In the genomic region with DNA sequence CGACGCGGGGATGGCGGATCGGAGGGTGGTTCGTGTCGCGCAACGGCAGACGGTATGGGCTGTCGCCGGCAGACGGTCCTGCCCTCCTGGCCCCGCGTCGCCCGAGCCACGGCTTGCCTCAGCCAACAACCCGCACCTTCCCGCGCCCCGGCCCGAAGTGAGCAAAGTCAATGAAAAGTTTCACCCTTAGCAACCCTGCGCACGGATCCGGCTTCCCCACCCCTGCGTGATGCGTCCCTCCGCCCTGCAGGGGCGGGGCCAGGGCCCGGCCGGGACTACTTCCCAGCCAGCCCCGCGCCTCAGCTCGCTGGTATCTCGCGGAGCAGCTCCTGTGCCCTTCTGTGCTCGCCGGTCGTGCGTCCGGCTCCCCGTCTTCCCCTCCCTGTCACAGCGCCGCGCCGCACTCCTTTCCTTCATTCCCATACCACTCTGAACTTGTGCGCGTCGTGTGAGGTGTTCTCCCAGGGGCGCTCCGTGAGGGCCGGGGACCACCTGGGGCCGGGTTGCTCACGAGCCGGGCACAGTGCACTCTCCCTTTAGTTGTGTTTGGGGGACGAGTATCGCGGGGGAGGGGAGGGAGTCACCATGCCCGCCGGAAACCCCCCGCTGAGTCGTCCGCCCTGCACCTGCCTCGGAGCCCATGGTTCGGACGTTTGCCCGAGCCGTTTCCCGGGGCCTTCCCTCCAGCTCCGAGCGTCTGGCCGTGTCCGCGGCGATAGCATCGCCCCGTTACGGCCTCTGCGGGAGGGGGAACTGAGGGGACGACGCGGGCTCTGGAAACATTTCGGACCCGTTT, we compare ENCODE assay signal across 1 cellular context.
TF ChIP-seq lines count a peak whose summit lies in the region.

Gene TOB2 (minus strand): TSS at position 163 of the 796 bp plus-strand sequence. CDS start 9,456 bp downstream, outside the sequence.

TF ChIP-seq in K562, 482 proteins besides CTCF, POLR2A, EP300 and RAD21 (continued from another document and continues in another):
- TF ChIP-seq CHD7 (IDR thresholded peaks at IDR 0.05; ENCODE audit: low read depth, low read length): no peak
- TF ChIP-seq HDAC2 (IDR thresholded peaks at IDR 0.05): 0 out of 2 replicates have a peak, but pooled peaks have one; percentile 24
- peak in 1 of 2 experiments; percentile 38 for TF ChIP-seq AFF1 (IDR thresholded peaks at IDR 0.05; ENCODE audit: low read depth in 1 of 2, partially characterized antibody in 2 of 2)
- no peak for TF ChIP-seq MLX (CRISPR knock-in tag; conservative IDR thresholded peaks at IDR 0.05)
- TF ChIP-seq, protein P1, sequence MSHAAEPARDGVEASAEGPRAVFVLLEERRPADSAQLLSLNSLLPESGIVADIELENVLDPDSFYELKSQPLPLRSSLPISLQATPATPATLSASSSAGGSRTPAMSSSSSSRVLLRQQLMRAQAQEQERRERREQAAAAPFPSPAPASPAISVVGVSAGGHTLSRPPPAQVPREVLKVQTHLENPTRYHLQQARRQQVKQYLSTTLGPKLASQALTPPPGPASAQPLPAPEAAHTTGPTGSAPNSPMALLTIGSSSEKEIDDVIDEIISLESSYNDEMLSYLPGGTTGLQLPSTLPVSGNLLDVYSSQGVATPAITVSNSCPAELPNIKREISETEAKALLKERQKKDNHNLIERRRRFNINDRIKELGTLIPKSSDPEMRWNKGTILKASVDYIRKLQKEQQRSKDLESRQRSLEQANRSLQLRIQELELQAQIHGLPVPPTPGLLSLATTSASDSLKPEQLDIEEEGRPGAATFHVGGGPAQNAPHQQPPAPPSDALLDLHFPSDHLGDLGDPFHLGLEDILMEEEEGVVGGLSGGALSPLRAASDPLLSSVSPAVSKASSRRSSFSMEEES (CRISPR knock-in tag; IDR thresholded peaks at IDR 0.05): no peak
- TF ChIP-seq BDP1 (IDR thresholded peaks at IDR 0.05; ENCODE audit: insufficient read depth, insufficient read length): no peak
- TF ChIP-seq, protein P2, sequence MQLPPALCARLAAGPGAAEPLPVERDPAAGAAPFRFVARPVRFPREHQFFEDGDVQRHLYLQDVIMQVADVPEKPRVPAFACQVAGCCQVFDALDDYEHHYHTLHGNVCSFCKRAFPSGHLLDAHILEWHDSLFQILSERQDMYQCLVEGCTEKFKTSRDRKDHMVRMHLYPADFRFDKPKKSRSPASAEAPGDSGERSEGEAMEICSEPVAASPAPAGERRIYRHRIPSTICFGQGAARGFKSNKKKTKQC (CRISPR knock-in tag; IDR thresholded peaks at IDR 0.05): peak; percentile 65
- peak; percentile 59 for TF ChIP-seq ZBTB40 (IDR thresholded peaks at IDR 0.05)
- TF ChIP-seq ZBTB40 (CRISPR knock-in tag; IDR thresholded peaks at IDR 0.05): no peak
- TF ChIP-seq NR4A1 (CRISPR knock-in tag; IDR thresholded peaks at IDR 0.05): no peak
- no peak for TF ChIP-seq NR4A1 (tag; IDR thresholded peaks at IDR 0.05)
- peak in 2 of 3 experiments; percentile 37 to 42 for TF ChIP-seq YY1 (IDR thresholded peaks at IDR 0.05; ENCODE audit: borderline replicate concordance in 1 of 3, control insufficient read depth in 1 of 3, extremely low read depth in 1 of 3, insufficient read depth in 3 of 3, insufficient read length in 1 of 3, insufficient replicate concordance in 2 of 3, low read depth in 1 of 3, low read length in 2 of 3)
- peak; percentile 91 for TF ChIP-seq CREM (IDR thresholded peaks at IDR 0.05; ENCODE audit: low read depth)
- peak; percentile 78; the same call in 1 of the 2 replicates for TF ChIP-seq TAF7 (tag; IDR thresholded peaks at IDR 0.05)
- TF ChIP-seq ZNF644 (tag; IDR thresholded peaks at IDR 0.05; ENCODE audit: low read depth): no peak
